1 cellular context compared by ENCODE assay signal in the genomic region with DNA sequence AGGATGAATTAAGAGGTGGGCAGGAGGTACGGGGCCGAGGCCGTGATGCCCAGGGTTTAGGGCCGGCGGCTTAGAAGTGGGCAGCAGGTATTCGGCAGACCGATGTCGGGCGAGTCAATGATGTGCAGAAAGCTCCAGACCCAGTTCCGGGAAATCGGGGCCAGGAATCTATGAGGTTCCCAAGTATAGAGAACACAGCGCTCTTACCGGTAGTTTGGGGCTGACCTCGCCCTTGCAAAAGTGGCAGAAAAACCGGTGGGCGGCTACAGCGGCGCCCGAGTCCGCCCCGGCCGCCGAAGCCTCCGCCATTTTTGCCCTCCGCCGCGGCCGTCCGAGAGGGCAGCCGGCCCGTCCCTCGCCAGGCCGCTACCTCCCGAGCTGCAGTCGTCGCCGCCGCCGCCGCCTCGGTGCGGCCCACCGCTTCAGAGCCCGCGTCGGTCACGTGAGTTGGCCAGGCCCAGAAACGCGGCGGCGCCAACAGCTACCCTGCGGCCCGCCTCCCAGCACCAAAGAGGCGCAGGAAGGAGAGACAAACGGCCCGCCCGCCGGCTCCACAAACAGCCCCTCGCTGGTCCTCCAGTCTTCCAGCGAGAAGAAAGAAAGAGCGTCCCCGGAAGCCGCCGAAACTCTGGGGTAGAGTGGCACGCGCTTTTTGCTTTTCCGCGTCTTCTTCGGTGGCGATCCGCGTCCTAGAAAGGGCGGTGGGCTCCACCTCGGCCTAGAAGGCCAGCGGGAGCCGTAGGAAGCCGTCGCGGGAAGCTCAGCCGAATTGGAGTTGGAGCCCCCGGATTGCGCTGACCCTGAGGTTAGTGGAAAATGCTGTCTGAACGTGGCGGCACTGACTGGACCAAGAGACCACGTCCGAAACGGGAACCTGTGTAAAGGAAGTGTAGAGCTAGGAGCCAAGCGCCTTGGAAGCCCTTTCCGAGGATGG.
TF ChIP-seq lines count a peak whose summit lies in the region.

A gene with protein sequence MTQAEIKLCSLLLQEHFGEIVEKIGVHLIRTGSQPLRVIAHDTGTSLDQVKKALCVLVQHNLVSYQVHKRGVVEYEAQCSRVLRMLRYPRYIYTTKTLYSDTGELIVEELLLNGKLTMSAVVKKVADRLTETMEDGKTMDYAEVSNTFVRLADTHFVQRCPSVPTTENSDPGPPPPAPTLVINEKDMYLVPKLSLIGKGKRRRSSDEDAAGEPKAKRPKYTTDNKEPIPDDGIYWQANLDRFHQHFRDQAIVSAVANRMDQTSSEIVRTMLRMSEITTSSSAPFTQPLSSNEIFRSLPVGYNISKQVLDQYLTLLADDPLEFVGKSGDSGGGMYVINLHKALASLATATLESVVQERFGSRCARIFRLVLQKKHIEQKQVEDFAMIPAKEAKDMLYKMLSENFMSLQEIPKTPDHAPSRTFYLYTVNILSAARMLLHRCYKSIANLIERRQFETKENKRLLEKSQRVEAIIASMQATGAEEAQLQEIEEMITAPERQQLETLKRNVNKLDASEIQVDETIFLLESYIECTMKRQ (plus strand): TSS at position 636 of the 934 bp plus-strand sequence. CDS start 1,577 bp downstream, outside the sequence.
A gene (minus strand): TSS at position 531 of the 934 bp plus-strand sequence. CDS start 222 bp downstream, at position 309.

TF ChIP-seq in HepG2, 621 proteins besides CTCF, POLR2A, EP300 and RAD21 (continued from another document and continues in another):
- no peak for TF ChIP-seq MEF2D (CRISPR knock-in tag; IDR thresholded peaks at IDR 0.05)
- no peak for TF ChIP-seq ZNF570 (CRISPR knock-in tag; IDR thresholded peaks at IDR 0.05; ENCODE audit: borderline replicate concordance)
- TF ChIP-seq, protein P1, sequence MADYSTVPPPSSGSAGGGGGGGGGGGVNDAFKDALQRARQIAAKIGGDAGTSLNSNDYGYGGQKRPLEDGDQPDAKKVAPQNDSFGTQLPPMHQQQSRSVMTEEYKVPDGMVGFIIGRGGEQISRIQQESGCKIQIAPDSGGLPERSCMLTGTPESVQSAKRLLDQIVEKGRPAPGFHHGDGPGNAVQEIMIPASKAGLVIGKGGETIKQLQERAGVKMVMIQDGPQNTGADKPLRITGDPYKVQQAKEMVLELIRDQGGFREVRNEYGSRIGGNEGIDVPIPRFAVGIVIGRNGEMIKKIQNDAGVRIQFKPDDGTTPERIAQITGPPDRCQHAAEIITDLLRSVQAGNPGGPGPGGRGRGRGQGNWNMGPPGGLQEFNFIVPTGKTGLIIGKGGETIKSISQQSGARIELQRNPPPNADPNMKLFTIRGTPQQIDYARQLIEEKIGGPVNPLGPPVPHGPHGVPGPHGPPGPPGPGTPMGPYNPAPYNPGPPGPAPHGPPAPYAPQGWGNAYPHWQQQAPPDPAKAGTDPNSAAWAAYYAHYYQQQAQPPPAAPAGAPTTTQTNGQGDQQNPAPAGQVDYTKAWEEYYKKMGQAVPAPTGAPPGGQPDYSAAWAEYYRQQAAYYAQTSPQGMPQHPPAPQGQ (CRISPR knock-in tag; IDR thresholded peaks at IDR 0.05; ENCODE audit: borderline replicate concordance): no peak
- TF ChIP-seq CHD4 (IDR thresholded peaks at IDR 0.05; ENCODE audit: borderline replicate concordance, low read length): no peak
- peak; percentile 78 for TF ChIP-seq PHF20 (CRISPR knock-in tag; IDR thresholded peaks at IDR 0.05)
- TF ChIP-seq ATF1 (CRISPR knock-in tag; IDR thresholded peaks at IDR 0.05): no peak
- TF ChIP-seq ZNF530 (CRISPR knock-in tag; IDR thresholded peaks at IDR 0.05; ENCODE audit: low read depth): no peak
- no peak for TF ChIP-seq ZFYVE20 (CRISPR knock-in tag; IDR thresholded peaks at IDR 0.05; ENCODE audit: borderline replicate concordance, low read depth)
- TF ChIP-seq FOXC1 (CRISPR knock-in tag; IDR thresholded peaks at IDR 0.05; ENCODE audit: borderline replicate concordance): peak; percentile 65; the same call in 1 of the 2 replicates
- TF ChIP-seq JDP2 (CRISPR knock-in tag; IDR thresholded peaks at IDR 0.05; ENCODE audit: borderline replicate concordance): no peak
- no peak for TF ChIP-seq ZNF577 (CRISPR knock-in tag; IDR thresholded peaks at IDR 0.05; ENCODE audit: borderline replicate concordance, low read depth)
- TF ChIP-seq ZNF3 (CRISPR knock-in tag; IDR thresholded peaks at IDR 0.05): no peak
- TF ChIP-seq, protein P2, sequence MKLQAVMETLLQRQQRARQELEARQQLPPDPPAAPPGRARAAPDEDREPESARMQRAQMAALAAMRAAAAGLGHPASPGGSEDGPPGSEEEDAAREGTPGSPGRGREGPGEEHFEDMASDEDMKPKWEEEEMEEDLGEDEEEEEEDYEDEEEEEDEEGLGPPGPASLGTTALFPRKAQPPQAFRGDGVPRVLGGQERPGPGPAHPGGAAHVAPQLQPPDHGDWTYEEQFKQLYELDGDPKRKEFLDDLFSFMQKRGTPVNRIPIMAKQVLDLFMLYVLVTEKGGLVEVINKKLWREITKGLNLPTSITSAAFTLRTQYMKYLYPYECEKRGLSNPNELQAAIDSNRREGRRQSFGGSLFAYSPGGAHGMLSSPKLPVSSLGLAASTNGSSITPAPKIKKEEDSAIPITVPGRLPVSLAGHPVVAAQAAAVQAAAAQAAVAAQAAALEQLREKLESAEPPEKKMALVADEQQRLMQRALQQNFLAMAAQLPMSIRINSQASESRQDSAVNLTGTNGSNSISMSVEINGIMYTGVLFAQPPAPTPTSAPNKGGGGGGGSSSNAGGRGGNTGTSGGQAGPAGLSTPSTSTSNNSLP (IDR thresholded peaks at IDR 0.05; ENCODE audit: low read depth, low read length): no peak
- TF ChIP-seq, protein P3, sequence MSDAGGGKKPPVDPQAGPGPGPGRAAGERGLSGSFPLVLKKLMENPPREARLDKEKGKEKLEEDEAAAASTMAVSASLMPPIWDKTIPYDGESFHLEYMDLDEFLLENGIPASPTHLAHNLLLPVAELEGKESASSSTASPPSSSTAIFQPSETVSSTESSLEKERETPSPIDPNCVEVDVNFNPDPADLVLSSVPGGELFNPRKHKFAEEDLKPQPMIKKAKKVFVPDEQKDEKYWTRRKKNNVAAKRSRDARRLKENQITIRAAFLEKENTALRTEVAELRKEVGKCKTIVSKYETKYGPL (CRISPR knock-in tag; IDR thresholded peaks at IDR 0.05): no peak
- peak; percentile 14; the same call in 1 of the 2 replicates for TF ChIP-seq SIX1 (CRISPR knock-in tag; IDR thresholded peaks at IDR 0.05; ENCODE audit: borderline replicate concordance)
- TF ChIP-seq ZNF614 (CRISPR knock-in tag; IDR thresholded peaks at IDR 0.05; ENCODE audit: borderline replicate concordance): peak; percentile 93; the same call in 1 of the 2 replicates
- TF ChIP-seq, protein P4, sequence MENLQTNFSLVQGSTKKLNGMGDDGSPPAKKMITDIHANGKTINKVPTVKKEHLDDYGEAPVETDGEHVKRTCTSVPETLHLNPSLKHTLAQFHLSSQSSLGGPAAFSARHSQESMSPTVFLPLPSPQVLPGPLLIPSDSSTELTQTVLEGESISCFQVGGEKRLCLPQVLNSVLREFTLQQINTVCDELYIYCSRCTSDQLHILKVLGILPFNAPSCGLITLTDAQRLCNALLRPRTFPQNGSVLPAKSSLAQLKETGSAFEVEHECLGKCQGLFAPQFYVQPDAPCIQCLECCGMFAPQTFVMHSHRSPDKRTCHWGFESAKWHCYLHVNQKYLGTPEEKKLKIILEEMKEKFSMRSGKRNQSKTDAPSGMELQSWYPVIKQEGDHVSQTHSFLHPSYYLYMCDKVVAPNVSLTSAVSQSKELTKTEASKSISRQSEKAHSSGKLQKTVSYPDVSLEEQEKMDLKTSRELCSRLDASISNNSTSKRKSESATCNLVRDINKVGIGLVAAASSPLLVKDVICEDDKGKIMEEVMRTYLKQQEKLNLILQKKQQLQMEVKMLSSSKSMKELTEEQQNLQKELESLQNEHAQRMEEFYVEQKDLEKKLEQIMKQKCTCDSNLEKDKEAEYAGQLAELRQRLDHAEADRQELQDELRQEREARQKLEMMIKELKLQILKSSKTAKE (CRISPR knock-in tag; IDR thresholded peaks at IDR 0.05; ENCODE audit: borderline replicate concordance): peak; percentile 41; the same call in 1 of the 2 replicates
- TF ChIP-seq, protein P5, sequence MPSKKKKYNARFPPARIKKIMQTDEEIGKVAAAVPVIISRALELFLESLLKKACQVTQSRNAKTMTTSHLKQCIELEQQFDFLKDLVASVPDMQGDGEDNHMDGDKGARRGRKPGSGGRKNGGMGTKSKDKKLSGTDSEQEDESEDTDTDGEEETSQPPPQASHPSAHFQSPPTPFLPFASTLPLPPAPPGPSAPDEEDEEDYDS (CRISPR knock-in tag; IDR thresholded peaks at IDR 0.05): no peak
- TF ChIP-seq KLF11 (CRISPR knock-in tag; IDR thresholded peaks at IDR 0.05): peak; percentile 34; the same call in 1 of the 2 replicates
- TF ChIP-seq SOX6 (IDR thresholded peaks at IDR 0.05): no peak
- TF ChIP-seq SOX6 (CRISPR knock-in tag; IDR thresholded peaks at IDR 0.05): peak; percentile 56
- TF ChIP-seq, protein P6, sequence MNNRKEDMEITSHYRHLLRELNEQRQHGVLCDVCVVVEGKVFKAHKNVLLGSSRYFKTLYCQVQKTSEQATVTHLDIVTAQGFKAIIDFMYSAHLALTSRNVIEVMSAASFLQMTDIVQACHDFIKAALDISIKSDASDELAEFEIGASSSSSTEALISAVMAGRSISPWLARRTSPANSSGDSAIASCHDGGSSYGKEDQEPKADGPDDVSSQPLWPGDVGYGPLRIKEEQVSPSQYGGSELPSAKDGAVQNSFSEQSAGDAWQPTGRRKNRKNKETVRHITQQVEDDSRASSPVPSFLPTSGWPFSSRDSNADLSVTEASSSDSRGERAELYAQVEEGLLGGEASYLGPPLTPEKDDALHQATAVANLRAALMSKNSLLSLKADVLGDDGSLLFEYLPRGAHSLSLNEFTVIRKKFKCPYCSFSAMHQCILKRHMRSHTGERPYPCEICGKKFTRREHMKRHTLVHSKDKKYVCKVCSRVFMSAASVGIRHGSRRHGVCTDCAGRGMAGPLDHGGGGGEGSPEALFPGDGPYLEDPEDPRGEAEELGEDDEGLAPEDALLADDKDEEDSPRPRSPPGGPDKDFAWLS (CRISPR knock-in tag; IDR thresholded peaks at IDR 0.05; ENCODE audit: borderline replicate concordance): no peak
- TF ChIP-seq HOXA9 (CRISPR knock-in tag; IDR thresholded peaks at IDR 0.05; ENCODE audit: borderline replicate concordance): no peak
- no peak for TF ChIP-seq ZNF331 (CRISPR knock-in tag; IDR thresholded peaks at IDR 0.05)
- TF ChIP-seq ETV6 (CRISPR knock-in tag; conservative IDR thresholded peaks at IDR 0.05): no peak
- TF ChIP-seq AKAP8 (CRISPR knock-in tag; IDR thresholded peaks at IDR 0.05): peak; percentile 83; the same call in 1 of the 2 replicates
- peak; percentile 83 for TF ChIP-seq KDM2A (CRISPR knock-in tag; IDR thresholded peaks at IDR 0.05; ENCODE audit: borderline replicate concordance, low read depth)
- TF ChIP-seq, protein P7, sequence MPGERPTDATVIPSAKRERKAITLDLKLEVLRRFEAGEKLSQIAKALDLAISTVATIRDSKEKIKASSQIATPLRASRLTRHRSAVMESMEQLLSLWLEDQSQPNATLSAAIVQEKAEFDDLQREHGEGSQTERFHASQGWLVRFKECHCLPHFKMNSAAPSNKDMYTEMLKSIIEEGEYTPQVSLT (CRISPR knock-in tag; IDR thresholded peaks at IDR 0.05; ENCODE audit: borderline replicate concordance, low read depth): no peak
- peak; percentile 74 for TF ChIP-seq SP5 (CRISPR knock-in tag; IDR thresholded peaks at IDR 0.05; ENCODE audit: borderline replicate concordance, low read depth)
- TF ChIP-seq KAT7 (CRISPR knock-in tag; IDR thresholded peaks at IDR 0.05; ENCODE audit: borderline replicate concordance): peak; percentile 90; the same call in 1 of the 2 replicates
- TF ChIP-seq CEBPB (IDR thresholded peaks at IDR 0.05; ENCODE audit: borderline replicate concordance, low read depth, low read length): no peak
- TF ChIP-seq FOXO1 (CRISPR knock-in tag; IDR thresholded peaks at IDR 0.05): 0 out of 2 replicates have a peak, but pooled peaks have one; percentile 41
- 0 out of 2 replicates have a peak, but pooled peaks have one; percentile 21 for TF ChIP-seq ZNF792 (CRISPR knock-in tag; IDR thresholded peaks at IDR 0.05)
- TF ChIP-seq DNMT1 (CRISPR knock-in tag; IDR thresholded peaks at IDR 0.05): 0 out of 2 replicates have a peak, but pooled peaks have one; percentile 65
- TF ChIP-seq, protein P8, sequence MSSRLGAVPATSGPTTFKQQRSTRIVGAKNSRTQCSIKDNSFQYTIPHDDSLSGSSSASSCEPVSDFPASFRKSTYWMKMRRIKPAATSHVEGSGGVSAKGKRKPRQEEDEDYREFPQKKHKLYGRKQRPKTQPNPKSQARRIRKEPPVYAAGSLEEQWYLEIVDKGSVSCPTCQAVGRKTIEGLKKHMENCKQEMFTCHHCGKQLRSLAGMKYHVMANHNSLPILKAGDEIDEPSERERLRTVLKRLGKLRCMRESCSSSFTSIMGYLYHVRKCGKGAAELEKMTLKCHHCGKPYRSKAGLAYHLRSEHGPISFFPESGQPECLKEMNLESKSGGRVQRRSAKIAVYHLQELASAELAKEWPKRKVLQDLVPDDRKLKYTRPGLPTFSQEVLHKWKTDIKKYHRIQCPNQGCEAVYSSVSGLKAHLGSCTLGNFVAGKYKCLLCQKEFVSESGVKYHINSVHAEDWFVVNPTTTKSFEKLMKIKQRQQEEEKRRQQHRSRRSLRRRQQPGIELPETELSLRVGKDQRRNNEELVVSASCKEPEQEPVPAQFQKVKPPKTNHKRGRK (CRISPR knock-in tag; IDR thresholded peaks at IDR 0.05): no peak
- peak; percentile 79; the same call in 1 of the 2 replicates for TF ChIP-seq ZNF709 (CRISPR knock-in tag; IDR thresholded peaks at IDR 0.05)
- no peak for TF ChIP-seq SYNCRIP (IDR thresholded peaks at IDR 0.05; ENCODE audit: insufficient read depth, low read depth, low read length)
- TF ChIP-seq, protein P9, sequence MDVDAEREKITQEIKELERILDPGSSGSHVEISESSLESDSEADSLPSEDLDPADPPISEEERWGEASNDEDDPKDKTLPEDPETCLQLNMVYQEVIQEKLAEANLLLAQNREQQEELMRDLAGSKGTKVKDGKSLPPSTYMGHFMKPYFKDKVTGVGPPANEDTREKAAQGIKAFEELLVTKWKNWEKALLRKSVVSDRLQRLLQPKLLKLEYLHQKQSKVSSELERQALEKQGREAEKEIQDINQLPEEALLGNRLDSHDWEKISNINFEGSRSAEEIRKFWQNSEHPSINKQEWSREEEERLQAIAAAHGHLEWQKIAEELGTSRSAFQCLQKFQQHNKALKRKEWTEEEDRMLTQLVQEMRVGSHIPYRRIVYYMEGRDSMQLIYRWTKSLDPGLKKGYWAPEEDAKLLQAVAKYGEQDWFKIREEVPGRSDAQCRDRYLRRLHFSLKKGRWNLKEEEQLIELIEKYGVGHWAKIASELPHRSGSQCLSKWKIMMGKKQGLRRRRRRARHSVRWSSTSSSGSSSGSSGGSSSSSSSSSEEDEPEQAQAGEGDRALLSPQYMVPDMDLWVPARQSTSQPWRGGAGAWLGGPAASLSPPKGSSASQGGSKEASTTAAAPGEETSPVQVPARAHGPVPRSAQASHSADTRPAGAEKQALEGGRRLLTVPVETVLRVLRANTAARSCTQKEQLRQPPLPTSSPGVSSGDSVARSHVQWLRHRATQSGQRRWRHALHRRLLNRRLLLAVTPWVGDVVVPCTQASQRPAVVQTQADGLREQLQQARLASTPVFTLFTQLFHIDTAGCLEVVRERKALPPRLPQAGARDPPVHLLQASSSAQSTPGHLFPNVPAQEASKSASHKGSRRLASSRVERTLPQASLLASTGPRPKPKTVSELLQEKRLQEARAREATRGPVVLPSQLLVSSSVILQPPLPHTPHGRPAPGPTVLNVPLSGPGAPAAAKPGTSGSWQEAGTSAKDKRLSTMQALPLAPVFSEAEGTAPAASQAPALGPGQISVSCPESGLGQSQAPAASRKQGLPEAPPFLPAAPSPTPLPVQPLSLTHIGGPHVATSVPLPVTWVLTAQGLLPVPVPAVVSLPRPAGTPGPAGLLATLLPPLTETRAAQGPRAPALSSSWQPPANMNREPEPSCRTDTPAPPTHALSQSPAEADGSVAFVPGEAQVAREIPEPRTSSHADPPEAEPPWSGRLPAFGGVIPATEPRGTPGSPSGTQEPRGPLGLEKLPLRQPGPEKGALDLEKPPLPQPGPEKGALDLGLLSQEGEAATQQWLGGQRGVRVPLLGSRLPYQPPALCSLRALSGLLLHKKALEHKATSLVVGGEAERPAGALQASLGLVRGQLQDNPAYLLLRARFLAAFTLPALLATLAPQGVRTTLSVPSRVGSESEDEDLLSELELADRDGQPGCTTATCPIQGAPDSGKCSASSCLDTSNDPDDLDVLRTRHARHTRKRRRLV (CRISPR knock-in tag; IDR thresholded peaks at IDR 0.05): no peak
